In the genomic region with DNA sequence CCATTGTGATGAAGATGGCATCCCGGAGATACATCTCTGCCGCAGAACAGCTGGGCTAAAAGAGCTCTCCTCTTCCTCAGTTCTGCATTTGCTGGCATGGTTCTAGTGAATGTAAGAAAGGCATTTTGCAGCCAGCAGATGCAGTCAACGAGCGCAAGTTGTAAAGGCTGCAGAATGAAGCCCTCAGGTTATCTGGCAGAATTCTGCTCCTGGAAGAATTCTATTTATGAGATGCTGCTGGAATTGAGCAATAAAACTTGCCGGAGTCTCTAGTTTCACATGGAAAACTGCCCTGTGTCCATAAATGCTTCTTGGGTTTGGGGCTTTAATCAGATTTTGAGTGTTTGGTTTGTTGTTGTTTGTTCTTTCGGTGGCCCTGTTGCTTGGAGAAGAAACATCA, we compare ENCODE assay signal across 30 cellular contexts.
DNase-seq lines count a peak whose midpoint lies in the region; ATAC-seq, FAIRE-seq and TF ChIP-seq lines count a peak whose summit lies in the region.
"Had no signal": no experiment of that assay in that cellular context is flagged by ENCODE, and none has a peak within 500 bp of the region (broad histone marks: within the 10 kb centered on the region; RNA-seq: fewer than 3 reads in every experiment).

No MANE protein-coding gene starts in this region.

- H2AFZ ChIP-seq in HepG2 (ENCODE audit: low read length): no peak overlapping the region

- in situ Hi-C loops in HepG2 (cut with HindIII; ENCODE audit: extremely low pct_ligation_motif_present, low pct_unique_long_range_greater_than_20kb): no loop called here

- CTCF ChIA-PET in HepG2 (lab: Yijun Ruan, JAX; ENCODE audit: low intra/inter-chr PET ratio, low total read pairs): no interaction called here

- TF ChIP-seq POLR2A in HepG2 (IDR thresholded peaks at IDR 0.05; ENCODE audit: insufficient read depth in 1 of 2, low read depth in 2 of 2, low read length in 2 of 2): no peak

- 21% methylated on average over 6 of the region's 6 CpGs for WGBS in HepG2 (ENCODE audit: low lambda C conversion rate)

- no peak for TF ChIP-seq RAD21 in HepG2 (CRISPR knock-in tag; IDR thresholded peaks at IDR 0.05)

- intact Hi-C loops in HepG2 (cut with micrococcal nuclease; ENCODE audit: unreplicated experiment): no loop called here

- no peaks in the 10 kb centered on the region for H3K27me3 Mint-ChIP-seq in osteocyte (ENCODE audit: unreplicated experiment)
- H3K27me3 Mint-ChIP-seq: CD8-positive, alpha-beta memory T cell had no signal

- no peaks in the 10 kb centered on the region for H3K79me2 ChIP-seq in HepG2 (ENCODE audit: insufficient read depth, low read length)

- no peak overlapping the region for H3K4me2 ChIP-seq in HepG2 (ENCODE audit: low read depth, low read length)

- H3K4me1 ChIP-seq in adipocyte (ENCODE audit: control insufficient read depth, insufficient read depth, low read length) (no peaks in the 10 kb centered on the region), SJCRH30 (no peaks in the 10 kb centered on the region), HepG2 (ENCODE audit: insufficient read depth, low read length) (no peaks in the 10 kb centered on the region)
- H3K4me1 ChIP-seq: SJSA1 had no signal

- no peak for TF ChIP-seq CTCF in AG09319 (IDR thresholded peaks at IDR 0.05; ENCODE audit: low read depth, low read length)
- TF ChIP-seq CTCF in osteocyte (IDR thresholded peaks at IDR 0.05): no peak
- TF ChIP-seq CTCF in HepG2 (CRISPR knock-in tag; IDR thresholded peaks at IDR 0.05): no peak

- ATAC-seq in GM21360 (IDR thresholded peaks at IDR 0.05; ENCODE audit: unreplicated experiment) (no peak), HepG2 (no peak)
- ATAC-seq: HCT116, PC-3, Right ventricle myocardium inferior had no signal

- no peaks in the 10 kb centered on the region for H3K36me3 ChIP-seq in adipocyte (ENCODE audit: control insufficient read depth, insufficient read depth, low read length, severe bottlenecking)
- H3K36me3 ChIP-seq in SJCRH30: no peaks in the 10 kb centered on the region
- no peaks in the 10 kb centered on the region for H3K36me3 ChIP-seq in HepG2 (replicated peaks in 1 of 2; ENCODE audit: control insufficient read depth in 1 of 2, insufficient read depth in 2 of 2, low read length in 2 of 2)
- H3K36me3 ChIP-seq: SJSA1 had no signal

- H3K9me3 ChIP-seq in adipocyte (ENCODE audit: control insufficient read depth, low read length) (no peaks in the 10 kb centered on the region), SJCRH30 (replicated peaks) (no peaks in the 10 kb centered on the region), HepG2 (ENCODE audit: low read length) (no peaks in the 10 kb centered on the region)
- H3K9me3 ChIP-seq: SJSA1 had no signal

- POLR2A ChIA-PET in HepG2 (lab: Yijun Ruan, JAX): no interaction called here

- H3K9ac ChIP-seq in adipocyte (ENCODE audit: low read length): no peak overlapping the region
- no peak overlapping the region for H3K9ac ChIP-seq in HepG2 (ENCODE audit: insufficient read depth, low read depth, low read length)

- H3K27me3 ChIP-seq in adipocyte (replicated peaks; ENCODE audit: control insufficient read depth, insufficient read depth, low read length): no peaks in the 10 kb centered on the region
- H3K27me3 ChIP-seq in SJCRH30: no peaks in the 10 kb centered on the region
- peaks cover 0 to 28% of the 10 kb centered on the region in 2 experiments; a peak in 3 of 5 replicates for H3K27me3 ChIP-seq in HepG2 (ENCODE audit: control insufficient read depth in 1 of 2, insufficient read depth in 2 of 2, low read length in 2 of 2)
- H3K27me3 ChIP-seq: SJSA1 had no signal

- TF ChIP-seq EP300 in HepG2 (IDR thresholded peaks at IDR 0.05; ENCODE audit: low read depth in 2 of 2, low read length in 2 of 2) (no peak), HepG2 (CRISPR knock-in tag; IDR thresholded peaks at IDR 0.05; ENCODE audit: borderline replicate concordance) (no peak)

- DNase-seq in AG09319 (ENCODE audit: extremely low read depth, low read depth) (peak; percentile 12), EL (peak; percentile 46), adipocyte (ENCODE audit: low read depth) (peak; percentile 34), osteocyte (ENCODE audit: extremely low spot score, unreplicated experiment) (peak; percentile 11), SJCRH30 (no peak), HepG2 (ENCODE audit: low spot score) (no peak)
- DNase-seq: CD8-positive, alpha-beta memory T cell; IMR-90; KG1; MM.1S; NCI-H1048; NCI-H1417; NCI-H1694; NCI-H2029 treated with DMSO at 0.1 percent for 48 hours; NCI-H446 treated with DMSO at 0.1 percent for 48 hours; NCI-H526; NCI-H82; NK-92 treated with Interleukin-12 subunit alpha and Interleukin-12 subunit beta, amount 100 ng/mL, for 24 hours; PC-3 had no signal

- FAIRE-seq in HepG2 (lab: Jason Lieb, UNC): no peak
- FAIRE-seq: A204.1, G401.6, GM12891, GM19239, H1 had no signal

- no TSS peak for BruUV-seq in HepG2 (replicated peaks; lab: Mats Ljungman, UMichigan)

- no peak overlapping the region for H3K4me3 ChIP-seq in adipocyte (ENCODE audit: low read length)
- no peak overlapping the region for H3K4me3 ChIP-seq in SJCRH30
- no peak overlapping the region for H3K4me3 ChIP-seq in HepG2 (replicated peaks in 1 of 3; ENCODE audit: insufficient read depth in 1 of 3, low read depth in 2 of 3, low read length in 3 of 3)
- H3K4me3 ChIP-seq: SJSA1 had no signal

- H3K4me1 Mint-ChIP-seq in osteocyte (ENCODE audit: unreplicated experiment): no peaks in the 10 kb centered on the region
- H3K4me1 Mint-ChIP-seq: B cell; CD14-positive monocyte; CD8-positive, alpha-beta memory T cell had no signal

- H3K27ac Mint-ChIP-seq in osteocyte (ENCODE audit: unreplicated experiment): no peak overlapping the region
- H3K27ac Mint-ChIP-seq: B cell; CD14-positive monocyte; CD8-positive, alpha-beta memory T cell had no signal

- H3K27ac ChIP-seq in SJCRH30: no peak overlapping the region
- no peak overlapping the region for H3K27ac ChIP-seq in HepG2 (ENCODE audit: extremely low read length, insufficient read depth, low read length)
- H3K27ac ChIP-seq: SJSA1 had no signal

- no peak overlapping the region for H3K4me3 Mint-ChIP-seq in osteocyte (ENCODE audit: unreplicated experiment)
- H3K4me3 Mint-ChIP-seq: B cell; CD14-positive monocyte; CD8-positive, alpha-beta memory T cell had no signal

- H3K36me3 Mint-ChIP-seq in osteocyte (ENCODE audit: unreplicated experiment): no peaks in the 10 kb centered on the region
- H3K36me3 Mint-ChIP-seq: CD14-positive monocyte; CD8-positive, alpha-beta memory T cell had no signal

- H4K20me1 ChIP-seq in HepG2 (ENCODE audit: insufficient read depth, low read length): no peaks in the 10 kb centered on the region

- H3K9me3 Mint-ChIP-seq in osteocyte (ENCODE audit: unreplicated experiment): no peaks in the 10 kb centered on the region

TF ChIP-seq in HepG2, 621 proteins besides CTCF, POLR2A, EP300 and RAD21 (continues in another document):
- no peak for TF ChIP-seq ATF2 (CRISPR knock-in tag; IDR thresholded peaks at IDR 0.05)
- no peak for TF ChIP-seq ZBTB37 (CRISPR knock-in tag; IDR thresholded peaks at IDR 0.05)
- no peak for TF ChIP-seq HOXA9 (CRISPR knock-in tag; IDR thresholded peaks at IDR 0.05; ENCODE audit: borderline replicate concordance)
- no peak for TF ChIP-seq RBFOX2 (IDR thresholded peaks at IDR 0.05; ENCODE audit: low read depth, low read length)
- no peak for TF ChIP-seq PAXIP1 (CRISPR knock-in tag; conservative IDR thresholded peaks at IDR 0.05)

Comparison
In these comparisons a context has a peak if more than half of its experiments do, and no peak if none do; other contexts are left out.
1. DNase-seq: peak in AG09319 (single experiment), EL (single experiment), adipocyte (single experiment) and osteocyte (single experiment); none in SJCRH30 (0 of 2) and HepG2 (single experiment).